Comparison of ENCODE assay signal across 21 cellular contexts in the genomic region with DNA sequence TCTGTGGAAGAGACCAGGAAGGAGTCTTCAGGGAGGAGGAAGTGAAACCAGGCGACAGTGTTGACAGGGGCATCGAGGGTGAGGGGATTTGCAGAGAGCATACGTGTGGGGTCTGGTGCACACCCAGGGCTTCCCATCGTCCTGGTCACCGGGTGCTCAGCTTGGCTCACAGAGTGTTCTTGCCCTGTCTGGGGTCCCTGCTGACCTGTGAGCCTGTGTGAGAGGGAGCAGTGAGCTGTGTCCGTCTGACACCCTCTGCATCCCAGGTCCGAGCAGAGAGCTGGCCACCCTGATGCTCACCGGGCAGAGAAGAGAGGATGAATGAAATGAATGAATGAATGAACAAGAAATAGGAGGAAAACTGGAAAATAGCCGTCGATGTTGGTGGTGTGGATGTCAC. TPM values are rescaled to one million over a fixed set of nuclear protein-coding genes. Genes with fewer than 3 reads are reported as not detected.
DNase-seq lines count a peak whose midpoint lies in the region; ATAC-seq and TF ChIP-seq lines count a peak whose summit lies in the region.
"Had no signal": no experiment of that assay in that cellular context is flagged by ENCODE, and none has a peak within 500 bp of the region (broad histone marks: within the 10 kb centered on the region; RNA-seq: fewer than 3 reads in every experiment).

No MANE protein-coding gene starts in this region.

- H3K27me3 Mint-ChIP-seq in natural killer cell treated with Interleukin-12 subunit alpha and Interleukin-12 subunit beta and Interleukin-15 and Interleukin-18, amount 100 ng/mL, for 72 hours = peaks cover 7 to 10% of the 10 kb centered on the region in 2 donors
- peaks cover 0 to 21% of the 10 kb centered on the region in 2 donors for H3K27me3 Mint-ChIP-seq in natural killer cell (ENCODE audit: low read depth in 2 of 2)
- H3K27me3 Mint-ChIP-seq in MCF 10A (ENCODE audit: insufficient read depth, unreplicated experiment) = peaks cover 31% of the 10 kb centered on the region
- H3K27me3 Mint-ChIP-seq: CD4-positive, alpha-beta T cell had no signal

- H2BK15ac ChIP-seq in neuronal stem cell (ENCODE audit: low read length) (peak overlapping the region; percentile 30), mesendoderm (replicated peaks; ENCODE audit: low read depth) (no peak overlapping the region)

- H3K27me3 ChIP-seq in neuronal stem cell (ENCODE audit: control insufficient read depth in 3 of 3, insufficient read depth in 3 of 3, low read depth in 1 of 3, low read length in 3 of 3) (peaks cover 0 to 9% (median 1%) of the 10 kb centered on the region in 3 experiments), aorta (ENCODE audit: control insufficient read depth in 1 of 2, insufficient read depth in 2 of 2, low read length in 1 of 2) (no peaks in the 10 kb centered on the region), mesendoderm (ENCODE audit: insufficient read depth, low read length, poor library complexity) (no peaks in the 10 kb centered on the region)

- H3K9me3 Mint-ChIP-seq in natural killer cell treated with Interleukin-12 subunit alpha and Interleukin-12 subunit beta and Interleukin-15 and Interleukin-18, amount 100 ng/mL, for 72 hours = no peaks in the 10 kb centered on the region
- H3K9me3 Mint-ChIP-seq in natural killer cell (no peaks in the 10 kb centered on the region), MCF 10A (ENCODE audit: unreplicated experiment) (no peaks in the 10 kb centered on the region)
- H3K9me3 Mint-ChIP-seq: CD4-positive, alpha-beta T cell; H9 had no signal

- H3K23ac ChIP-seq in neuronal stem cell (ENCODE audit: low read depth, low read length, poor library complexity) = no peak overlapping the region
- H3K23ac ChIP-seq in mesendoderm (ENCODE audit: low read length) = no peak overlapping the region

- no peak overlapping the region for H3K4me3 Mint-ChIP-seq in natural killer cell treated with Interleukin-12 subunit alpha and Interleukin-12 subunit beta and Interleukin-15 and Interleukin-18, amount 100 ng/mL, for 72 hours
- H3K4me3 Mint-ChIP-seq in natural killer cell = no peak overlapping the region
- no peak overlapping the region for H3K4me3 Mint-ChIP-seq in MCF 10A (ENCODE audit: unreplicated experiment)
- H3K4me3 Mint-ChIP-seq: CD4-positive, alpha-beta T cell; H9 had no signal

- H4K91ac ChIP-seq in neuronal stem cell (ENCODE audit: low read depth, low read length, poor library complexity) = no peak overlapping the region

- H2BK12ac ChIP-seq in neuronal stem cell (ENCODE audit: low read length) = no peak overlapping the region

- no peak for TF ChIP-seq CTCF in natural killer cell (IDR thresholded peaks at IDR 0.05)
- no peak for TF ChIP-seq CTCF in MCF 10A (IDR thresholded peaks at IDR 0.05; ENCODE audit: unreplicated experiment)

- ATAC-seq in natural killer cell treated with Interleukin-12 subunit alpha and Interleukin-12 subunit beta and Interleukin-15 and Interleukin-18, amount 100 ng/mL, for 72 hours = no peak
- ATAC-seq in natural killer cell (no peak), aorta (ENCODE audit: low FRiP score) (no peak), GM19452 (IDR thresholded peaks at IDR 0.05; ENCODE audit: unreplicated experiment) (no peak)

- H3K36me3 ChIP-seq in neuronal stem cell (replicated peaks in 1 of 2; ENCODE audit: control insufficient read depth in 2 of 2, insufficient read depth in 2 of 2, low read length in 2 of 2) (no peaks in the 10 kb centered on the region), aorta (ENCODE audit: control insufficient read depth in 1 of 2, insufficient read depth in 2 of 2, low read length in 1 of 2) (no peaks in the 10 kb centered on the region), mesendoderm (ENCODE audit: control insufficient read depth, insufficient read depth, low read length) (no peaks in the 10 kb centered on the region)

- peak overlapping the region; percentile 79 for H2AK5ac ChIP-seq in neuronal stem cell (ENCODE audit: low read depth, low read length)
- no peak overlapping the region for H2AK5ac ChIP-seq in mesendoderm (ENCODE audit: low read length)

- no peak overlapping the region for H3K4me2 ChIP-seq in neuronal stem cell (ENCODE audit: insufficient read depth, low read length, poor library complexity, severe bottlenecking)
- no peak overlapping the region for H3K4me2 ChIP-seq in mesendoderm (ENCODE audit: low read length)
- H3K4me2 ChIP-seq: SK-N-SH had no signal

- WGBS in neuronal stem cell (ENCODE audit: extremely low coverage in 2 of 2, insufficient read length in 2 of 2, insufficient replicate concordance in 1 of 2), 2 donors = no CpG with 5 or more reads among the region's 10 CpGs
- WGBS in aorta, 2 donors = 54 to 55% methylated on average over 10 of the region's 10 CpGs
- WGBS in mesendoderm (ENCODE audit: extremely low coverage, insufficient coverage, low lambda C conversion rate) = no CpG with 5 or more reads among the region's 10 CpGs

- H3K4me3 ChIP-seq in neuronal stem cell (ENCODE audit: low read length in 2 of 2) (no peak overlapping the region), aorta (ENCODE audit: low read length in 2 of 2) (no peak overlapping the region), mesendoderm (ENCODE audit: low read length) (no peak overlapping the region)

- H4K8ac ChIP-seq in neuronal stem cell (ENCODE audit: low read depth, low read length) (no peak overlapping the region), mesendoderm (ENCODE audit: low read depth, low read length) (no peak overlapping the region)

- no TSS peak for BruUV-seq in MCF 10A (replicated peaks; lab: Mats Ljungman, UMichigan)

- POLR2A ChIA-PET in MCF 10A (lab: Yijun Ruan, JAX) = no interaction called here

- H2BK5ac ChIP-seq in neuronal stem cell (ENCODE audit: low read length) = no peak overlapping the region
- no peak overlapping the region for H2BK5ac ChIP-seq in mesendoderm (ENCODE audit: low read length)

- H3K4me1 Mint-ChIP-seq in natural killer cell treated with Interleukin-12 subunit alpha and Interleukin-12 subunit beta and Interleukin-15 and Interleukin-18, amount 100 ng/mL, for 72 hours (ENCODE audit: low read depth in 2 of 2) = no peaks in the 10 kb centered on the region
- H3K4me1 Mint-ChIP-seq in natural killer cell (no peaks in the 10 kb centered on the region), MCF 10A (ENCODE audit: insufficient read depth, unreplicated experiment) (no peaks in the 10 kb centered on the region)

- H3K4me1 ChIP-seq in neuronal stem cell (ENCODE audit: control insufficient read depth in 2 of 2, insufficient read depth in 1 of 2, low read depth in 1 of 2, low read length in 2 of 2) (peaks cover 0 to 3% of the 10 kb centered on the region in 2 donors), aorta (ENCODE audit: control insufficient read depth in 1 of 2, insufficient read depth in 2 of 2, low read length in 2 of 2) (no peaks in the 10 kb centered on the region), mesendoderm (ENCODE audit: control insufficient read depth, low read depth, low read length) (no peaks in the 10 kb centered on the region)

- H2AFZ ChIP-seq in neuronal stem cell (ENCODE audit: low read length) = no peak overlapping the region

- H4K5ac ChIP-seq in mesendoderm (ENCODE audit: low read length) = no peak overlapping the region

- H3K14ac ChIP-seq in neuronal stem cell (ENCODE audit: low read length) = peak overlapping the region; percentile 84

- H3K4ac ChIP-seq in neuronal stem cell (ENCODE audit: low read length) = no peak overlapping the region
- H3K4ac ChIP-seq in mesendoderm (ENCODE audit: low read depth, low read length) = no peak overlapping the region

- H3K9me3 ChIP-seq in neuronal stem cell (replicated peaks in 1 of 2; ENCODE audit: control insufficient read depth in 2 of 2, insufficient read depth in 1 of 2, low read depth in 1 of 2, low read length in 2 of 2) (peaks cover 0 to 3% of the 10 kb centered on the region in 2 donors), aorta (ENCODE audit: control insufficient read depth, low read length) (no peaks in the 10 kb centered on the region)
- H3K9me3 ChIP-seq: SK-N-SH had no signal

- H3K9ac ChIP-seq in neuronal stem cell (ENCODE audit: low read depth, low read length, poor library complexity) = no peak overlapping the region
- H3K9ac ChIP-seq in mesendoderm (ENCODE audit: low read length) = no peak overlapping the region
- H3K9ac ChIP-seq: SK-N-SH had no signal

- no peak overlapping the region for H3K27ac Mint-ChIP-seq in natural killer cell treated with Interleukin-12 subunit alpha and Interleukin-12 subunit beta and Interleukin-15 and Interleukin-18, amount 100 ng/mL, for 72 hours
- H3K27ac Mint-ChIP-seq in natural killer cell = no peak overlapping the region
- H3K27ac Mint-ChIP-seq in MCF 10A (ENCODE audit: low read depth, unreplicated experiment) = no peak overlapping the region
- H3K27ac Mint-ChIP-seq: CD4-positive, alpha-beta T cell; H9 had no signal

- H2BK120ac ChIP-seq in neuronal stem cell (ENCODE audit: low read depth, low read length) (no peak overlapping the region), mesendoderm (ENCODE audit: low read depth, low read length) (no peak overlapping the region)

- no peaks in the 10 kb centered on the region for H3K79me2 ChIP-seq in mesendoderm (ENCODE audit: control insufficient read depth, insufficient read depth, low read length)

- no peak overlapping the region for H3K56ac ChIP-seq in mesendoderm (ENCODE audit: low read length)

- no peak overlapping the region for H3K18ac ChIP-seq in neuronal stem cell (ENCODE audit: low read length)
- no peak overlapping the region for H3K18ac ChIP-seq in mesendoderm (ENCODE audit: low read length)

- intact Hi-C loops in natural killer cell (cut with micrococcal nuclease) (no loop called here), aorta (cut with DNase I) (no loop called here), MCF 10A (cut with micrococcal nuclease) (no loop called here)

- H3K36me3 Mint-ChIP-seq in natural killer cell treated with Interleukin-12 subunit alpha and Interleukin-12 subunit beta and Interleukin-15 and Interleukin-18, amount 100 ng/mL, for 72 hours = no peaks in the 10 kb centered on the region
- H3K36me3 Mint-ChIP-seq in natural killer cell (no peaks in the 10 kb centered on the region), MCF 10A (ENCODE audit: insufficient read depth, unreplicated experiment) (no peaks in the 10 kb centered on the region)

- H3K79me1 ChIP-seq in neuronal stem cell (ENCODE audit: low read depth, low read length) = peaks cover 2% of the 10 kb centered on the region
- no peaks in the 10 kb centered on the region for H3K79me1 ChIP-seq in mesendoderm (ENCODE audit: low read length)

- peak; percentile 15 for DNase-seq in natural killer cell treated with Interleukin-12 subunit alpha and Interleukin-12 subunit beta and Interleukin-15 and Interleukin-18, amount 100 ng/mL, for 72 hours (ENCODE audit: low spot score)
- DNase-seq in natural killer cell (no peak), RPMI8226 (peak; percentile 1), neuronal stem cell (ENCODE audit: low spot score) (no peak), aorta (peak; percentile 38 to 44), mesendoderm (no peak), MCF 10A (ENCODE audit: unreplicated experiment) (no peak)
- DNase-seq: CD4-positive, alpha-beta T cell; EL; H9; IMR-90; Karpas-422; MM.1S; NCI-H1417 treated with DMSO at 0.1 percent for 48 hours; NCI-H2029; NCI-H748 treated with DMSO at 0.1 percent for 48 hours; SHP77; SK-N-SH had no signal

- H3K27ac ChIP-seq in neuronal stem cell (replicated peaks; ENCODE audit: low read length) (no peak overlapping the region), aorta (ENCODE audit: low read depth in 1 of 2, low read length in 2 of 2) (no peak overlapping the region), mesendoderm (ENCODE audit: low read depth, low read length) (no peak overlapping the region)

- CTCF ChIA-PET in MCF 10A (lab: Yijun Ruan, JAX) = interaction anchor here (0.6 to 0.8 kb wide), 2 partner anchors 31 to 32 kb away, joined by 3 to 4 read pairs; no protein-coding TSS in a partner anchor

RNA-seq across cellular contexts. Expression of a gene that starts 46.5 kb away (rescaled TPM):
- total RNA-seq in natural killer cell treated with Interleukin-12 subunit alpha and Interleukin-12 subunit beta and Interleukin-15 and Interleukin-18, amount 100 ng/mL, for 72 hours = not detected
- total RNA-seq in natural killer cell (not detected), aorta (1 to 10 TPM; 3.8 to 10.0 TPM), MCF 10A (2022) (not detected in 2 replicates)
- polyA plus RNA-seq in neuronal stem cell (2013, experiment 1 of 2) = 6.7 TPM
- polyA plus RNA-seq in neuronal stem cell (2013, experiment 2 of 2) = 6.7 TPM
- polyA plus RNA-seq in aorta = under 1 TPM; 0.13 to 0.82 TPM
- 20.5 TPM for polyA plus RNA-seq in mesendoderm (2013, experiment 1 of 2)
- polyA plus RNA-seq in mesendoderm (2013, experiment 2 of 2) = 19.9 TPM
- total RNA-seq: CD4-positive, alpha-beta T cell; HT1080 had no signal
- polyA plus RNA-seq: SK-N-SH had no signal

RNA-seq across cellular contexts. Expression of a gene that starts 58.8 kb away (rescaled TPM):
- not detected for total RNA-seq in natural killer cell treated with Interleukin-12 subunit alpha and Interleukin-12 subunit beta and Interleukin-15 and Interleukin-18, amount 100 ng/mL, for 72 hours
- total RNA-seq in natural killer cell (not detected), aorta (under 1 TPM in 1 of 2 donors, not detected in 1; 0.48 TPM), MCF 10A (2022) (not detected in 2 replicates)
- polyA plus RNA-seq in neuronal stem cell (2013, experiment 1 of 2) = 0.22 TPM
- polyA plus RNA-seq in neuronal stem cell (2013, experiment 2 of 2) = 0.15 TPM
- polyA plus RNA-seq in aorta = not detected
- 1.5 TPM for polyA plus RNA-seq in mesendoderm (2013, experiment 1 of 2)
- polyA plus RNA-seq in mesendoderm (2013, experiment 2 of 2) = 1.4 TPM
- total RNA-seq: CD4-positive, alpha-beta T cell; HT1080; NCI-H460 had no signal
- polyA plus RNA-seq: SK-N-SH had no signal

Comparison
In these comparisons a context has a peak if more than half of its experiments do, and no peak if none do; other contexts are left out.
1. DNase-seq: peak in natural killer cell treated with Interleukin-12 subunit alpha and Interleukin-12 subunit beta and Interleukin-15 and Interleukin-18, amount 100 ng/mL, for 72 hours (single experiment), RPMI8226 (single experiment) and aorta (2 of 2); none in natural killer cell (single experiment), neuronal stem cell (single experiment), mesendoderm (single experiment) and MCF 10A (single experiment).